Comparison of ENCODE assay signal across 1 cellular context in genomic region chr9:13627071-13627470, GRCh38.
TF ChIP-seq lines count a peak whose summit lies in the region.

No MANE protein-coding gene starts in this region.

TF ChIP-seq in H1, 55 proteins besides CTCF, POLR2A, EP300 and RAD21:
- no peak for TF ChIP-seq EGR1 (IDR thresholded peaks at IDR 0.05; ENCODE audit: borderline replicate concordance, low read depth, low read length)
- TF ChIP-seq SAP30 (IDR thresholded peaks at IDR 0.05; ENCODE audit: insufficient read depth, insufficient replicate concordance, low read length): no peak
- TF ChIP-seq USF2 (IDR thresholded peaks at IDR 0.05; ENCODE audit: low read length): no peak
- no peak for TF ChIP-seq SIX5 (IDR thresholded peaks at IDR 0.05; ENCODE audit: low read depth, low read length)
- no peak for TF ChIP-seq SIN3A (conservative IDR thresholded peaks at IDR 0.05 in 1 of 2, IDR thresholded peaks at IDR 0.05 in 1 of 2; ENCODE audit: low read depth in 1 of 2, low read length in 2 of 2)
- TF ChIP-seq ZNF274 (IDR thresholded peaks at IDR 0.05; ENCODE audit: borderline replicate concordance, extremely low read depth, low read length): no peak
- TF ChIP-seq POU5F1 (IDR thresholded peaks at IDR 0.05; ENCODE audit: low read depth, low read length): no peak
- TF ChIP-seq CEBPB (IDR thresholded peaks at IDR 0.05; ENCODE audit: low read depth, low read length): no peak
- TF ChIP-seq TCF12 (IDR thresholded peaks at IDR 0.05; ENCODE audit: low read depth, low read length): no peak
- no peak for TF ChIP-seq TAF1 (IDR thresholded peaks at IDR 0.05; ENCODE audit: low read depth, low read length)
- no peak for TF ChIP-seq CBX8 (IDR thresholded peaks at IDR 0.05; ENCODE audit: borderline replicate concordance, low read depth, low read length)
- TF ChIP-seq CTBP2 (IDR thresholded peaks at IDR 0.05; ENCODE audit: borderline replicate concordance, insufficient read depth, insufficient read length, low read length): no peak
